14 cellular contexts compared by ENCODE assay signal in genomic region chr22:48717076-48717810, GRCh38.
"Had no signal": no experiment of that assay in that cellular context is flagged by ENCODE, and none has a peak within 500 bp of the region (broad histone marks: within the 10 kb centered on the region; RNA-seq: fewer than 3 reads in every experiment).

No MANE protein-coding gene starts in this region.

- H3K27ac ChIP-seq: coronary artery, esophagus squamous epithelium, hepatocyte, suprapubic skin had no signal

- H3K9me3 Mint-ChIP-seq: activated naive CD4-positive, alpha-beta T cell treated with anti-CD3 and anti-CD28 coated beads for 36 hours had no signal

- H3K4me3 Mint-ChIP-seq: activated naive CD4-positive, alpha-beta T cell treated with anti-CD3 and anti-CD28 coated beads for 36 hours; T-cell had no signal

- H3K36me3 Mint-ChIP-seq: T-cell had no signal

- H3K27ac Mint-ChIP-seq: activated naive CD4-positive, alpha-beta T cell treated with anti-CD3 and anti-CD28 coated beads for 36 hours; T-cell had no signal

- H3K4me3 ChIP-seq: coronary artery, esophagus squamous epithelium, hepatocyte, suprapubic skin had no signal

- H3K9me3 ChIP-seq: suprapubic skin had no signal

- ATAC-seq: activated CD4-positive, CD25-positive, alpha-beta regulatory T cell treated with anti-CD3 and anti-CD28 coated beads, Interleukin-2, amount 50 U/mL, for 24 hours; T-cell had no signal

- H3K36me3 ChIP-seq: esophagus squamous epithelium, suprapubic skin had no signal

- H3K27me3 ChIP-seq: hepatocyte, suprapubic skin had no signal

- H3K4me1 ChIP-seq: suprapubic skin had no signal

- DNase-seq: activated CD4-positive, alpha-beta T cell treated with anti-CD3 and anti-CD28 coated beads, Interleukin-2, amount 50 U/mL, for 1 hour; activated CD8-positive, alpha-beta memory T cell treated with anti-CD3 and anti-CD28 coated beads for 24 hours; activated naive CD4-positive, alpha-beta T cell treated with anti-CD3 and anti-CD28 coated beads for 36 hours; caudate nucleus; effector CD4-positive, alpha-beta T cell; esophagus squamous epithelium; small intestine; stimulated activated CD4-positive, alpha-beta T cell treated with anti-CD3 and anti-CD28 coated beads, Interleukin-4, amount 100 ng/mL, for 4 hours; T-cell; T-helper 9 cell had no signal

- H3K4me1 Mint-ChIP-seq: T-cell had no signal
